In the genomic region with DNA sequence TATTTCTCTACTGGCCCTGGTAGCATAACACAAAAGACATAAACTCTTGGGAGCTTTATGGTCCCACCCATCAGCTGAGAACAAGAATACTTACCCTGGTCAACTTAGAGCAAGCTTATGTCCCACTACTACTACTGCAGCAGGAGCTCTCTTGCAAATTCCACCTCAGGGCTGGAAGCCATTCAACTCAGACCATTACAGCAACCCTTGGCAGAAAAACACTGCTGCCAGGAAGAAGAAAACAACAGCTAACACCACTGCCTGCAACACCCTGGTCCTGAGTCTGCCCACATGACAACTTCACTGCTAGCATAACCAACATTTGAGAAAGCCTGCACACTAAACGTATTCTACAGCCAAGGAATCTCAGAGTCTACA, we compare ENCODE assay signal across 1 cellular context.
TF ChIP-seq lines count a peak whose summit lies in the region.

No MANE protein-coding gene starts in this region.

TF ChIP-seq in H1, 55 proteins besides CTCF, POLR2A, EP300 and RAD21:
- TF ChIP-seq PHF8 (conservative IDR thresholded peaks at IDR 0.05; ENCODE audit: low read depth, low read length): no peak
- no peak for TF ChIP-seq TEAD4 (IDR thresholded peaks at IDR 0.05; ENCODE audit: low read depth, low read length)
- TF ChIP-seq NANOG (IDR thresholded peaks at IDR 0.05; ENCODE audit: insufficient read depth, low read depth, low read length, poor library complexity, severe bottlenecking): no peak
- no peak for TF ChIP-seq CHD2 (IDR thresholded peaks at IDR 0.05; ENCODE audit: low read length)
- TF ChIP-seq, protein P1, sequence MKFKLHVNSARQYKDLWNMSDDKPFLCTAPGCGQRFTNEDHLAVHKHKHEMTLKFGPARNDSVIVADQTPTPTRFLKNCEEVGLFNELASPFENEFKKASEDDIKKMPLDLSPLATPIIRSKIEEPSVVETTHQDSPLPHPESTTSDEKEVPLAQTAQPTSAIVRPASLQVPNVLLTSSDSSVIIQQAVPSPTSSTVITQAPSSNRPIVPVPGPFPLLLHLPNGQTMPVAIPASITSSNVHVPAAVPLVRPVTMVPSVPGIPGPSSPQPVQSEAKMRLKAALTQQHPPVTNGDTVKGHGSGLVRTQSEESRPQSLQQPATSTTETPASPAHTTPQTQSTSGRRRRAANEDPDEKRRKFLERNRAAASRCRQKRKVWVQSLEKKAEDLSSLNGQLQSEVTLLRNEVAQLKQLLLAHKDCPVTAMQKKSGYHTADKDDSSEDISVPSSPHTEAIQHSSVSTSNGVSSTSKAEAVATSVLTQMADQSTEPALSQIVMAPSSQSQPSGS (IDR thresholded peaks at IDR 0.05; ENCODE audit: low read length): no peak
- no peak for TF ChIP-seq JUN (IDR thresholded peaks at IDR 0.05; ENCODE audit: low read depth, low read length)
- no peak for TF ChIP-seq CTBP2 (IDR thresholded peaks at IDR 0.05; ENCODE audit: borderline replicate concordance, insufficient read depth, insufficient read length, low read length)
